Comparison of ENCODE assay signal across 18 cellular contexts in genomic region chr5:555058-555623, GRCh38. TPM values are rescaled to one million over a fixed set of nuclear protein-coding genes. Genes with fewer than 3 reads are reported as not detected.
DNase-seq lines count a peak whose midpoint lies in the region; ATAC-seq and TF ChIP-seq lines count a peak whose summit lies in the region.
"Had no signal": no experiment of that assay in that cellular context is flagged by ENCODE, and none has a peak within 500 bp of the region (broad histone marks: within the 10 kb centered on the region; RNA-seq: fewer than 3 reads in every experiment).

No MANE protein-coding gene starts in this region.

- no peak overlapping the region for H4K8ac ChIP-seq in IMR-90 (ENCODE audit: low read depth in 2 of 2, low read length in 2 of 2)

- H3K27ac ChIP-seq in IMR-90 (ENCODE audit: insufficient read depth, low read length): no peak overlapping the region
- no peak overlapping the region for H3K27ac ChIP-seq in psoas muscle
- H3K27ac ChIP-seq: 22Rv1, BLaER1, skin epidermis, tibial artery had no signal

- H3K23ac ChIP-seq in IMR-90 (ENCODE audit: low read depth, low read length): no peak overlapping the region

- no peak for TF ChIP-seq POLR2A in IMR-90 (IDR thresholded peaks at IDR 0.05; ENCODE audit: low read depth, low read length)

- H3K36me3 Mint-ChIP-seq in glutamatergic neuron (ENCODE audit: unreplicated experiment) (peaks cover 10% of the 10 kb centered on the region), progenitor cell of endocrine pancreas (ENCODE audit: insufficient read depth) (peaks cover 2% of the 10 kb centered on the region)

- POLR2A ChIA-PET in IMR-90 (lab: Charles Lee; ENCODE audit: unreplicated experiment): no interaction called here

- H3K18ac ChIP-seq in IMR-90 (ENCODE audit: low read depth, low read length): no peak overlapping the region

- H2BK20ac ChIP-seq in IMR-90 (ENCODE audit: low read depth, low read length): no peak overlapping the region

- H3K4me1 Mint-ChIP-seq in glutamatergic neuron (ENCODE audit: low read depth, unreplicated experiment) (no peaks in the 10 kb centered on the region), progenitor cell of endocrine pancreas (ENCODE audit: low read depth) (no peaks in the 10 kb centered on the region)

- H3K4ac ChIP-seq in IMR-90 (ENCODE audit: low read depth, low read length): no peak overlapping the region

- no peak overlapping the region for H3K4me2 ChIP-seq in IMR-90 (ENCODE audit: low read depth, low read length)
- H3K4me2 ChIP-seq: BLaER1 had no signal

- no peak overlapping the region for H2BK120ac ChIP-seq in IMR-90 (ENCODE audit: low read depth, low read length)

- H4K20me1 ChIP-seq in IMR-90 (ENCODE audit: insufficient read depth, low read length): no peaks in the 10 kb centered on the region
- H4K20me1 ChIP-seq: BLaER1 had no signal

- H3K4me1 ChIP-seq in IMR-90 (ENCODE audit: control insufficient read depth, insufficient read depth, low read length) (no peaks in the 10 kb centered on the region), psoas muscle (no peaks in the 10 kb centered on the region)
- H3K4me1 ChIP-seq: BLaER1, tibial artery had no signal

- WGBS in IMR-90 (ENCODE audit: extremely low coverage in 2 of 2, insufficient read length in 1 of 2), 2 experiments: 87% methylated on average over 12 of the region's 27 CpGs; no CpG with 5 or more reads in 1 of the 2 experiments
- 85 to 88% (median 87%) methylated on average over 17 to 27 of the region's 27 CpGs for WGBS in psoas muscle, 3 donors

- no peak overlapping the region for H2AK5ac ChIP-seq in IMR-90 (ENCODE audit: low read depth, low read length)

- peak overlapping the region; percentile 7 for H2AFZ ChIP-seq in IMR-90 (replicated peaks; ENCODE audit: low read length, poor library complexity)

- H2AK9ac ChIP-seq in IMR-90 (replicated peaks; ENCODE audit: low read depth, low read length, poor library complexity): no peak overlapping the region

- no peak overlapping the region for H3K56ac ChIP-seq in IMR-90 (ENCODE audit: extremely low read depth, insufficient read depth, low read length)

- H3K27ac Mint-ChIP-seq in glutamatergic neuron (ENCODE audit: unreplicated experiment) (no peak overlapping the region), progenitor cell of endocrine pancreas (no peak overlapping the region)

- H3K27me3 ChIP-seq in IMR-90 (ENCODE audit: control insufficient read depth, insufficient read depth, low read length) (peaks cover 7% of the 10 kb centered on the region), psoas muscle (ENCODE audit: insufficient read depth in 3 of 3, low read length in 2 of 3) (peaks cover 0 to 22% (median 11%) of the 10 kb centered on the region in 3 donors)

- no peak for TF ChIP-seq RAD21 in IMR-90 (IDR thresholded peaks at IDR 0.05; ENCODE audit: low read length)

- TF ChIP-seq CTCF in IMR-90 (conservative IDR thresholded peaks at IDR 0.05; ENCODE audit: low read depth, low read length) (no peak), glutamatergic neuron (IDR thresholded peaks at IDR 0.05; ENCODE audit: partially characterized antibody, unreplicated experiment) (no peak), progenitor cell of endocrine pancreas (IDR thresholded peaks at IDR 0.05; ENCODE audit: unreplicated experiment) (no peak), psoas muscle (IDR thresholded peaks at IDR 0.05) (no peak)

- H3K9me3 Mint-ChIP-seq in glutamatergic neuron (ENCODE audit: unreplicated experiment) (peaks cover 12% of the 10 kb centered on the region), progenitor cell of endocrine pancreas (ENCODE audit: low read depth) (no peaks in the 10 kb centered on the region)

- H4K91ac ChIP-seq in IMR-90 (ENCODE audit: insufficient read depth, low read depth, low read length): no peak overlapping the region

- BruUV-seq in IMR-90 (replicated peaks; lab: Mats Ljungman, UMichigan): no TSS peak

- no peak overlapping the region for H3K14ac ChIP-seq in IMR-90 (replicated peaks; ENCODE audit: low read depth, low read length)

- peak; percentile 27 for DNase-seq in activated CD4-positive, CD25-positive, alpha-beta regulatory T cell treated with anti-CD3 and anti-CD28 coated beads, Interleukin-2, amount 50 U/mL, for 72 hours
- DNase-seq in activated CD4-positive, CD25-positive, alpha-beta regulatory T cell (lab: John Stamatoyannopoulos, UW): no peak
- DNase-seq in IMR-90: no peak
- peak; percentile 59 for DNase-seq in glutamatergic neuron
- DNase-seq in progenitor cell of endocrine pancreas (ENCODE audit: low spot score, unreplicated experiment): peak; percentile 8
- no peak for DNase-seq in psoas muscle
- DNase-seq in SKM-1 (lab: John Stamatoyannopoulos, UW; ENCODE audit: unreplicated experiment): no peak
- DNase-seq: activated gamma-delta T cell treated with Interleukin-2 at 50 U/mL for 16 hours, cerebellar nuclear complex, DMS153, NCI-H2081 treated with DMSO at 0.1 percent for 48 hours, NCI-H524 treated with DMSO at 0.1 percent for 48 hours had no signal

- H3K79me1 ChIP-seq in IMR-90 (ENCODE audit: low read depth in 1 of 2, low read length in 2 of 2): no peaks in the 10 kb centered on the region

- no peak overlapping the region for H4K5ac ChIP-seq in IMR-90 (ENCODE audit: low read depth, low read length)

- H2BK5ac ChIP-seq in IMR-90 (ENCODE audit: low read depth, low read length, poor library complexity, severe bottlenecking): no peak overlapping the region

- in situ Hi-C loops in IMR-90 (cut with MboI; ENCODE audit: low sequenced_read_pairs): no loop called here

- CTCF ChIA-PET in IMR-90 (lab: Yijun Ruan, JAX): no interaction called here

- H3K36me3 ChIP-seq in IMR-90 (ENCODE audit: control insufficient read depth, insufficient read depth, low read length) (no peaks in the 10 kb centered on the region), psoas muscle (ENCODE audit: insufficient read depth in 1 of 2, low read depth in 1 of 2) (no peaks in the 10 kb centered on the region)
- H3K36me3 ChIP-seq: BLaER1, tibial artery had no signal

- intact Hi-C loops in IMR-90 (cut with micrococcal nuclease) (no loop called here), psoas muscle (cut with DNase I) (no loop called here)

- H3K27me3 Mint-ChIP-seq in glutamatergic neuron (ENCODE audit: unreplicated experiment): peaks cover 9% of the 10 kb centered on the region
- peaks cover 16% of the 10 kb centered on the region for H3K27me3 Mint-ChIP-seq in progenitor cell of endocrine pancreas

- H3K4me3 ChIP-seq in IMR-90 (ENCODE audit: insufficient read depth, low read depth, low read length) (no peak overlapping the region), psoas muscle (no peak overlapping the region)
- H3K4me3 ChIP-seq: BLaER1, skin epidermis, tibial artery had no signal

- H3K9me3 ChIP-seq in IMR-90 (ENCODE audit: control insufficient read depth, insufficient read depth, low read length) (no peaks in the 10 kb centered on the region), psoas muscle (no peaks in the 10 kb centered on the region)
- H3K9me3 ChIP-seq: tibial artery had no signal

- dilution Hi-C loops in IMR-90 (cut with HindIII; ENCODE audit: low sequenced_read_pairs, unreplicated experiment): no loop called here

- H3K9ac ChIP-seq in IMR-90 (ENCODE audit: low read depth, low read length): no peak overlapping the region
- H3K9ac ChIP-seq: BLaER1 had no signal

- H3K4me3 Mint-ChIP-seq in glutamatergic neuron (ENCODE audit: unreplicated experiment): no peak overlapping the region
- no peak overlapping the region for H3K4me3 Mint-ChIP-seq in progenitor cell of endocrine pancreas (ENCODE audit: low read depth)

- H2BK15ac ChIP-seq in IMR-90 (ENCODE audit: low read depth, low read length): no peak overlapping the region

- H3K9me1 ChIP-seq in IMR-90 (ENCODE audit: insufficient read depth, low read length): no peaks in the 10 kb centered on the region

- ATAC-seq in IMR-90 (ENCODE audit: low read depth) (no peak), psoas muscle (no peak), HG02852 (IDR thresholded peaks at IDR 0.05; ENCODE audit: unreplicated experiment) (no peak)
- ATAC-seq: left lobe of liver had no signal

TF ChIP-seq in IMR-90, 13 proteins besides CTCF, POLR2A, EP300 and RAD21 (continues in another document):
- TF ChIP-seq RCOR1 (IDR thresholded peaks at IDR 0.05; ENCODE audit: insufficient replicate concordance, low read length) (no peak), MAFK (IDR thresholded peaks at IDR 0.05; ENCODE audit: low read depth, low read length) (no peak), CHD1 (IDR thresholded peaks at IDR 0.05; ENCODE audit: low read depth, low read length) (no peak), SMC3 (IDR thresholded peaks at IDR 0.05; ENCODE audit: low read depth, low read length) (no peak), BHLHE40 (IDR thresholded peaks at IDR 0.05; ENCODE audit: low read depth, low read length) (no peak), FOS (IDR thresholded peaks at IDR 0.05; ENCODE audit: low read depth, low read length) (no peak), MXI1 (IDR thresholded peaks at IDR 0.05; ENCODE audit: borderline replicate concordance, low read depth, low read length) (no peak), ELK1 (IDR thresholded peaks at IDR 0.05; ENCODE audit: borderline replicate concordance, low read depth, low read length) (no peak), CEBPB (IDR thresholded peaks at IDR 0.05; ENCODE audit: low read depth, low read length) (no peak)

RNA-seq across cellular contexts. Expression of gene SLC9A3, which starts 30.9 kb away (rescaled TPM):
- 0.56 and 0.72 TPM in 2 replicates for total RNA-seq in IMR-90 (2012; rRNA removed)
- 1.3 and 1.5 TPM in 2 replicates for polyA plus RNA-seq in IMR-90 (2012; rRNA removed)
- polyA plus RNA-seq in IMR-90 (2012; cell fraction: cytosol; rRNA removed): 1.0 and 1.8 TPM in 2 replicates
- 2.0 and 2.3 TPM in 2 replicates for polyA plus RNA-seq in IMR-90 (2012; cell fraction: nucleus; rRNA removed; ENCODE audit: low replicate concordance)
- total RNA-seq in glutamatergic neuron (ENCODE audit: unreplicated experiment): 1.1 TPM
- total RNA-seq in progenitor cell of endocrine pancreas: 1.6 and 1.7 TPM in 2 replicates
- 1 to 10 TPM in 2 of 4 donors, under 1 TPM in 2; 0.81 to 1.7 (median 1.0) TPM for total RNA-seq in psoas muscle
- polyA plus RNA-seq in psoas muscle: 1 to 10 TPM; 1.2 to 1.7 (median 1.6) TPM

RNA-seq across cellular contexts. Expression of gene CEP72, which starts 57.0 kb away (rescaled TPM):
- total RNA-seq in IMR-90 (2012; rRNA removed): 2.8 and 2.9 TPM in 2 replicates
- polyA plus RNA-seq in IMR-90 (2012; rRNA removed): 4.3 and 5.2 TPM in 2 replicates
- polyA plus RNA-seq in IMR-90 (2012; cell fraction: cytosol; rRNA removed): 1.8 and 3.9 TPM in 2 replicates
- 8.1 and 8.8 TPM in 2 replicates for polyA plus RNA-seq in IMR-90 (2012; cell fraction: nucleus; rRNA removed; ENCODE audit: low replicate concordance)
- 43.9 TPM for total RNA-seq in glutamatergic neuron (ENCODE audit: unreplicated experiment)
- 24.8 and 26.9 TPM in 2 replicates for total RNA-seq in progenitor cell of endocrine pancreas
- 1 to 10 TPM in 2 of 4 donors, under 1 TPM in 2; 0.48 to 2.4 (median 1.1) TPM for total RNA-seq in psoas muscle
- polyA plus RNA-seq in psoas muscle: 1 to 10 TPM in 1 of 3 donors, under 1 TPM in 2; 0.43 to 1.5 (median 0.68) TPM

Comparison
In these comparisons a context has a peak if more than half of its experiments do, and no peak if none do; other contexts are left out.
1. DNase-seq: peak in activated CD4-positive, CD25-positive, alpha-beta regulatory T cell treated with anti-CD3 and anti-CD28 coated beads, Interleukin-2, amount 50 U/mL, for 72 hours (single experiment), glutamatergic neuron (single experiment) and progenitor cell of endocrine pancreas (single experiment); none in activated CD4-positive, CD25-positive, alpha-beta regulatory T cell (0 of 4), IMR-90 (single experiment), psoas muscle (0 of 2) and SKM-1 (single experiment).